22 cellular contexts compared by ENCODE assay signal in the genomic region with DNA sequence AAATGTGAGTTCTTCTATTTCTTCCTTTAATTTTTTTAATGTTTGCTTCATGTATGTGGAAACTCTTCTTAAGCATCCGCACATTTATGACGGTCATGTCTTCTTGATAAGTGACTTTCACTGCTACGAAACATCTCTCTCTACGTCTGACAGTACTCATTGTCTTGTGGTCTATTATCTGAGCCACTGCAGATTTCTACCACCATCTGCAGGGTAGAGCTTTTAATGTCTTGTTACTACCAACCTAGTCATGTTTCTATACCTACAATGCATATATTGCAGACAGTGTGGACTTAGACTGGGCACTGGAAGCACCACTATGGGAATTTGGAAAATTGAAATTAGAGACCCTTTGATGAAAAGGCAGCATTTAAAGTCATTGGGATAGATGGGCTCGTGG.
"Had no signal": no experiment of that assay in that cellular context is flagged by ENCODE, and none has a peak within 500 bp of the region (broad histone marks: within the 10 kb centered on the region; RNA-seq: fewer than 3 reads in every experiment).

No MANE protein-coding gene starts in this region.

- H3K27ac ChIP-seq: epithelial cell of prostate, esophagus squamous epithelium, foreskin keratinocyte, left ventricle myocardium inferior, lower lobe of right lung, parathyroid adenoma, psoas muscle, right lobe of liver, tibial artery, upper lobe of left lung, vagina had no signal

- H3K36me3 ChIP-seq: esophagus squamous epithelium, left ventricle myocardium inferior, lower lobe of right lung, right lobe of liver, tibial artery, upper lobe of left lung, vagina had no signal

- H3K9me3 ChIP-seq: esophagus squamous epithelium, left ventricle myocardium inferior, lower lobe of right lung, psoas muscle, right lobe of liver, tibial artery, upper lobe of left lung, vagina had no signal

- H3K4me1 ChIP-seq: esophagus squamous epithelium, foreskin keratinocyte, left ventricle myocardium inferior, lower lobe of right lung, parathyroid adenoma, psoas muscle, right lobe of liver, tibial artery, upper lobe of left lung, vagina had no signal

- FAIRE-seq: kidney had no signal

- H3K79me2 ChIP-seq: parathyroid adenoma had no signal

- H3K9ac ChIP-seq: parathyroid adenoma had no signal

- DNase-seq: cortex of kidney; effector memory CD8-positive, alpha-beta T cell; esophagus squamous epithelium; foreskin keratinocyte; kidney; left cardiac atrium; left ventricle myocardium inferior; lower lobe of right lung; mesenchymal stem cell; midbrain; psoas muscle; retina; right lobe of liver; stimulated activated CD4-positive, alpha-beta T cell treated with anti-CD3 and anti-CD28 coated beads, Interleukin-4, amount 100 ng/mL, for 1 hour; stimulated activated CD8-positive, alpha-beta memory T cell treated with anti-CD3 and anti-CD28 coated beads, Interleukin-4, amount 100 ng/mL, for 48 hours; stimulated activated naive CD8-positive, alpha-beta T cell treated with anti-CD3 and anti-CD28 coated beads, Interleukin-15, Interleukin-2, amounts not matched to agents 100 U/mL and 50 U/mL, for 24 hours; tibial artery; upper lobe of left lung had no signal

- H3K27me3 ChIP-seq: right lobe of liver, upper lobe of left lung, vagina had no signal

- ATAC-seq: effector memory CD8-positive, alpha-beta T cell; foreskin keratinocyte; left cardiac atrium; lower lobe of right lung; psoas muscle; right lobe of liver; stimulated activated effector memory CD8-positive, alpha-beta T cell treated with anti-CD3 and anti-CD28 coated beads, Interleukin-12 subunit alpha, Interleukin-12 subunit beta, amount 100 ng/mL, for 72 hours; stimulated activated naive CD8-positive, alpha-beta T cell treated with anti-CD3 and anti-CD28 coated beads, Interleukin-15, Interleukin-2, amounts not matched to agents 100 U/mL and 50 U/mL, for 24 hours had no signal

- H3K4me3 ChIP-seq: esophagus squamous epithelium, left ventricle myocardium inferior, lower lobe of right lung, psoas muscle, right lobe of liver, tibial artery, upper lobe of left lung, vagina had no signal

- H2AFZ ChIP-seq: parathyroid adenoma had no signal
